9 cellular contexts compared by ENCODE assay signal in the genomic region with DNA sequence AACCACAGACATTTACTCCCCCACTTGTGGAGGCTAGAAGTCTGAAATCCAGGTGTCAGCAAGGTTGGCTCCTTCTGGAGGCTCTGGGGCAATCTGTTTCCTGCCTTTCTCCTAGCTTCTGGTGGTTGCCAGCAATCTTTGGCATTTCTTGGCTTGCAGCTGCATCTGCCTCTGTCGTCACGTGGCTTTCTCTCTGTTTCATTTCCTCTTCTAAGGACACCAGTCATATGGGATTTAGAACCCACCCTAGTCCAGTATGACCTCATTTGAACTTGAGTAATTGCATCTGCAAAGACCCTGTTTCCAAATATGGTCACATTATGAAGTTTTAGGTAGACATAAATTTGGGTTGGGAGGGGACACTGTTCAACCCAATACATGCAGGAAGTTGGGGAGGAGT. TPM values are rescaled to one million over a fixed set of nuclear protein-coding genes. Genes with fewer than 3 reads are reported as not detected.
DNase-seq lines count a peak whose midpoint lies in the region; ATAC-seq and TF ChIP-seq lines count a peak whose summit lies in the region.
"Had no signal": no experiment of that assay in that cellular context is flagged by ENCODE, and none has a peak within 500 bp of the region (broad histone marks: within the 10 kb centered on the region; RNA-seq: fewer than 3 reads in every experiment).

No MANE protein-coding gene starts in this region.

- H3K9me3 Mint-ChIP-seq in Calu3 (ENCODE audit: low read depth, unreplicated experiment), result no peaks in the 10 kb centered on the region
- H3K9me3 Mint-ChIP-seq: T-helper 1 cell treated with Interleukin-12 subunit alpha and Interleukin-12 subunit beta and Interleukin-4 antibody, amounts not matched to agents 30 μg/mL and 1 μg/mL, for 36 hours had no signal

- H3K27ac Mint-ChIP-seq in Calu3 (ENCODE audit: unreplicated experiment), result no peak overlapping the region
- H3K27ac Mint-ChIP-seq: T-helper 1 cell treated with Interleukin-12 subunit alpha and Interleukin-12 subunit beta and Interleukin-4 antibody, amounts not matched to agents 30 μg/mL and 1 μg/mL, for 36 hours had no signal

- H3K9me3 ChIP-seq in DND-41 (ENCODE audit: insufficient read depth, low read length, severe bottlenecking), result no peaks in the 10 kb centered on the region
- H3K9me3 ChIP-seq in ascending aorta, result no peaks in the 10 kb centered on the region
- no peaks in the 10 kb centered on the region for H3K9me3 ChIP-seq in left lung

- H3K79me2 ChIP-seq in DND-41 (ENCODE audit: insufficient read depth, low read length), result no peaks in the 10 kb centered on the region

- ATAC-seq in DND-41 (ENCODE audit: insufficient read depth, low read depth) (peak; percentile 90), HG03442 (IDR thresholded peaks at IDR 0.05; ENCODE audit: unreplicated experiment) (peak; percentile 50), left lung (no peak), GM18873 (IDR thresholded peaks at IDR 0.05; ENCODE audit: low FRiP score, unreplicated experiment) (no peak)

- H3K36me3 Mint-ChIP-seq in Calu3 (ENCODE audit: insufficient read depth, unreplicated experiment), result peaks cover 16% of the 10 kb centered on the region

- H4K20me1 ChIP-seq in DND-41 (ENCODE audit: insufficient read depth, low read length), result 0 out of 2 replicates have a peak, but pooled peaks cover 6% of the 10 kb centered on the region

- no peaks in the 10 kb centered on the region for H3K36me3 ChIP-seq in DND-41 (ENCODE audit: insufficient read depth, low read length)
- no peaks in the 10 kb centered on the region for H3K36me3 ChIP-seq in ascending aorta
- no peaks in the 10 kb centered on the region for H3K36me3 ChIP-seq in left lung

- H3K9ac ChIP-seq in DND-41 (ENCODE audit: low read depth, low read length), result no peak overlapping the region

- H3K27me3 Mint-ChIP-seq in Calu3 (ENCODE audit: unreplicated experiment), result no peaks in the 10 kb centered on the region

- H2AFZ ChIP-seq in DND-41 (ENCODE audit: low read depth, low read length), result peak overlapping the region; percentile 51

- H3K4me3 ChIP-seq in DND-41 (ENCODE audit: low read depth in 1 of 2, low read length in 2 of 2) (no peak overlapping the region), ascending aorta (no peak overlapping the region), left lung (no peak overlapping the region)

- H3K27ac ChIP-seq in DND-41 (ENCODE audit: low read length) (peak overlapping the region; percentile 61), ascending aorta (peak overlapping the region; percentile 40 to 68), left lung (peak overlapping the region; percentile 69 to 70)

- intact Hi-C loops in ascending aorta (cut with DNase I), result no loop called here
- intact Hi-C loops in left lung (cut with DNase I), result no loop called here
- intact Hi-C loops in Calu3 (cut with micrococcal nuclease; ENCODE audit: unreplicated experiment), result no loop called here

- no peak overlapping the region for H3K4me3 Mint-ChIP-seq in Calu3 (ENCODE audit: low read depth, unreplicated experiment)
- H3K4me3 Mint-ChIP-seq: T-helper 1 cell treated with Interleukin-12 subunit alpha and Interleukin-12 subunit beta and Interleukin-4 antibody, amounts not matched to agents 30 μg/mL and 1 μg/mL, for 36 hours had no signal

- DNase-seq in DND-41 (peak; percentile 72), ascending aorta (ENCODE audit: low spot score in 2 of 2) (peak; percentile 21 to 74), left lung (peak in 1 of 2 donors; percentile 61), LoVo (ENCODE audit: low spot score) (no peak), Calu3 (no peak), NCI-H748 treated with DMSO at 0.1 percent for 48 hours (lab: John Stamatoyannopoulos, UW) (no peak)

- BruUV-seq in Calu3 (replicated peaks; lab: Mats Ljungman, UMichigan), result no TSS peak

- H3K27me3 ChIP-seq in DND-41 (ENCODE audit: insufficient read depth, low read length, poor library complexity) (peaks cover 13% of the 10 kb centered on the region), ascending aorta (no peaks in the 10 kb centered on the region), left lung (peaks cover 0 to 15% of the 10 kb centered on the region in 2 donors)

- no peak for TF ChIP-seq CTCF in DND-41 (IDR thresholded peaks at IDR 0.05; ENCODE audit: borderline replicate concordance, extremely low read depth, low read length, poor library complexity, severe bottlenecking)
- no peak for TF ChIP-seq CTCF in ascending aorta (IDR thresholded peaks at IDR 0.05)
- TF ChIP-seq CTCF in left lung (IDR thresholded peaks at IDR 0.05), result no peak
- TF ChIP-seq CTCF in Calu3 (IDR thresholded peaks at IDR 0.05; ENCODE audit: unreplicated experiment), result no peak

- peak overlapping the region; percentile 0; the same call in 1 of the 2 replicates for H3K4me2 ChIP-seq in DND-41 (ENCODE audit: insufficient read depth, low read length)

- peaks cover 19% of the 10 kb centered on the region for H3K4me1 ChIP-seq in DND-41 (ENCODE audit: insufficient read depth, low read length)
- peaks cover 0 to 31% of the 10 kb centered on the region in 2 donors for H3K4me1 ChIP-seq in ascending aorta
- H3K4me1 ChIP-seq in left lung, result peaks cover 23 to 45% of the 10 kb centered on the region in 2 donors

- peaks cover 73% of the 10 kb centered on the region for H3K4me1 Mint-ChIP-seq in Calu3 (ENCODE audit: low read depth, unreplicated experiment)

- CTCF ChIA-PET in Calu3 (lab: Charles Lee), result interaction anchor here (0.7 to 2.2 kb wide), 15 partner anchors 8 to 143 kb away, joined by 3 to 12 read pairs (median 4); no protein-coding TSS in a partner anchor

RNA-seq across cellular contexts. Expression of gene EPB41L1, which starts 56.2 kb away (rescaled TPM):
- total RNA-seq in ascending aorta (16.7 TPM), left lung (10 to 100 TPM; 41.5 to 80.1 TPM), Calu3 (2022) (121 and 184 TPM in 2 replicates)

Comparison
In these comparisons a context has a peak if more than half of its experiments do, and no peak if none do; other contexts are left out.
1. ATAC-seq: peak in DND-41 (single experiment) and HG03442 (single experiment); none in left lung (single experiment) and GM18873 (single experiment).
2. DNase-seq: peak in DND-41 (single experiment) and ascending aorta (2 of 2); none in LoVo (single experiment), Calu3 (single experiment) and NCI-H748 treated with DMSO at 0.1 percent for 48 hours (single experiment).
3. Peak in every context shown above with its lines, with median percentiles within 50 percentile points of each other: H3K27ac ChIP-seq.